8 cellular contexts compared by ENCODE assay signal in genomic region chr11:82867495-82868082, GRCh38. TPM values are rescaled to one million over a fixed set of nuclear protein-coding genes. Genes with fewer than 3 reads are reported as not detected.
DNase-seq lines count a peak whose midpoint lies in the region; ATAC-seq lines count a peak whose summit lies in the region.

No MANE protein-coding gene starts in this region.

- no peaks in the 10 kb centered on the region for H3K27me3 Mint-ChIP-seq in central memory CD8-positive, alpha-beta T cell

- ATAC-seq in HG02759 (IDR thresholded peaks at IDR 0.05; ENCODE audit: unreplicated experiment) (peak; percentile 56), left colon (peak; percentile 45), GM18858 (IDR thresholded peaks at IDR 0.05; ENCODE audit: unreplicated experiment) (no peak)
- ATAC-seq in central memory CD8-positive, alpha-beta T cell (replicated peaks; ENCODE audit: extremely low read depth, poor library complexity, severe bottlenecking) = no peak

- no peak overlapping the region for H3K4me3 Mint-ChIP-seq in central memory CD8-positive, alpha-beta T cell

- H3K36me3 Mint-ChIP-seq in central memory CD8-positive, alpha-beta T cell (ENCODE audit: insufficient read depth) = peaks cover 2% of the 10 kb centered on the region

- no peak overlapping the region for H3K27ac Mint-ChIP-seq in central memory CD8-positive, alpha-beta T cell (ENCODE audit: low read depth)

- intact Hi-C loops in left colon (cut with DNase I, micrococcal nuclease) = loop anchor here in 1 of 2 donors (10.0 kb wide), 1 partner anchor 153 kb away; no protein-coding TSS in a partner anchor

- H3K9me3 Mint-ChIP-seq in central memory CD8-positive, alpha-beta T cell = no peaks in the 10 kb centered on the region

- DNase-seq in DMS153 (lab: John Stamatoyannopoulos, UW) = peak; percentile 51
- DNase-seq in NCI-H510A (lab: John Stamatoyannopoulos, UW) = peak; percentile 46
- DNase-seq in activated CD4-positive, alpha-beta T cell treated with anti-CD3 and anti-CD28 coated beads for 24 hours (ENCODE audit: low read depth in 2 of 2) = peak; percentile 67 to 80
- DNase-seq in central memory CD8-positive, alpha-beta T cell (ENCODE audit: low spot score in 2 of 2) = peak; percentile 53 to 66
- peak; percentile 41 to 90 for DNase-seq in left colon
- DNase-seq in stimulated activated CD4-positive, alpha-beta T cell treated with anti-CD3 and anti-CD28 coated beads, Interleukin-2, amount 100 ng/mL, for 48 hours = peak; percentile 83 to 84

- H3K4me1 Mint-ChIP-seq in central memory CD8-positive, alpha-beta T cell = peaks cover 14% of the 10 kb centered on the region

RNA-seq across cellular contexts. Expression of gene PRCP, which starts 32.6 kb away (rescaled TPM):
- total RNA-seq in left colon = 10 to 100 TPM; 27.4 to 47.9 TPM

RNA-seq across cellular contexts. Expression of gene DDIAS, which starts 33.9 kb away (rescaled TPM):
- 1 to 10 TPM in 1 of 2 donors, under 1 TPM in 1; 0.84 to 2.5 TPM for total RNA-seq in left colon

Comparison
In these comparisons a context has a peak if more than half of its experiments do, and no peak if none do; other contexts are left out.
1. ATAC-seq: peak in HG02759 (single experiment) and left colon (single experiment); none in central memory CD8-positive, alpha-beta T cell (single experiment) and GM18858 (single experiment).
2. Peak in every context shown above with its lines, with median percentiles within 50 percentile points of each other: DNase-seq.